ENCODE assay signal across 1 cellular context in genomic region chr19:15427350-15427700, GRCh38.
A peak's percentile ranks its signal among the peaks of the same experiment; 100 is the strongest.
TF ChIP-seq lines count a peak whose summit lies in the region.

No MANE protein-coding gene starts in this region.

TF ChIP-seq in HepG2, 621 proteins besides CTCF, POLR2A, EP300 and RAD21:
- TF ChIP-seq MEIS2 (CRISPR knock-in tag; IDR thresholded peaks at IDR 0.05): no peak
- TF ChIP-seq AGO2 (optimal IDR thresholded peaks at IDR 0.05; ENCODE audit: low read depth, low read length): peak; percentile 22
TF ChIP-seq in HepG2: peak in this region for 1.
